In the genomic region with DNA sequence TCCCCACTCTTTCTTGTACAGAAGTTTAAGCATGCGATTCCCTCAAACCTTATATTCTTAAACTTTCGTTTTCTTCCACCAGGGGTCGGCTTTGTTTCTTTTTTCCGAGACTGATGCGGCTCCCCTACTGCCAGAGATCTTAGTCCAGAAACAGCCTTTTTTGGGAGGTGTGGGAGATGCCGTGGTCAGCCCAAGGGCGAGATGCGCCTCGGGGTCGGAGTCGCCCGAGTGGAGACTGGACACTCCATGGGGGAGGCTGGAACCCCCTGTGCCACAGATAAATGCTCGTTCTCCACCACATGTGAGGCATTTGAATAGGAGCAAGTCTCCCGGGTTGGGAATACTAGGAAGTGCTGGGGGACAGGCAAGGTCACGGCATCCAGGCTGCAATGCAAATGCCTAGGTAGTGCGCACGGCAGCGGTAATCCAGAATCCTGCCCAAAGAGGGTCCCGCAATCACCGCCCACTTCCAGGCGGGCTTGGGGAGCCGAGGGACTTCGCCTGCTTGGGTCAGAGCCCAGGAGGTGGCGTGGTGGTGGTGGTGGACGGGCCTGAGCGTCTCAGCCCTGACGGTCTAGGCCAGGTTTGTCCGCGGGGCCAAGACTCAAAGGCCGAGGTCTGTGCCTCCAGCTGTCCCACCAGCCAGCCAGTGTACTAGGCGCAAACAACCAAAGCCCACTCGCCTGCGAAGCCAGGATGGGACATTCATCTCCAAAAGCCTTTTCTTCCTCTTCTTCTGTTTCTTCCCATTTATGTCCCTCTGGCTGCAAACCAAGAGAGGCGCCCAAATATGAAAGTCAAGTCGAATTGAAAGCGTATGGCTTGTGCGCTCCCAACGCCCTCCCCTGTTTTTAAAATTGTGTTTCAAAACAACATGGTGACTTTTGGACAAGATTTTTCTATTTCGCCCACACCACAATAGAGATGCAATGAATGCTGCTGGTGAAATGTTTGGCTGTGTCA, we compare ENCODE assay signal across 8 cellular contexts. TPM values are rescaled to one million over a fixed set of nuclear protein-coding genes. Genes with fewer than 3 reads are reported as not detected.
DNase-seq lines count a peak whose midpoint lies in the region; ATAC-seq and TF ChIP-seq lines count a peak whose summit lies in the region.

No MANE protein-coding gene starts in this region.

- peaks cover 84% of the 10 kb centered on the region for H3K27me3 ChIP-seq in DOHH2 (ENCODE audit: control insufficient read depth, low read length)
- peaks cover 85% of the 10 kb centered on the region for H3K27me3 ChIP-seq in HUES48 (ENCODE audit: control insufficient read depth, insufficient read depth, low read length)
- H3K27me3 ChIP-seq in liver (ENCODE audit: control insufficient read depth in 4 of 4, insufficient read depth in 4 of 4, low read length in 3 of 4): peaks cover 0 to 2% (median 0%) of the 10 kb centered on the region in 4 donors
- no peaks in the 10 kb centered on the region for H3K27me3 ChIP-seq in thyroid gland

- H3K9me3 ChIP-seq in DOHH2 (ENCODE audit: control insufficient read depth, insufficient read depth, low read length) (no peaks in the 10 kb centered on the region), HUES48 (ENCODE audit: control insufficient read depth, insufficient read depth, low read length) (no peaks in the 10 kb centered on the region), liver (ENCODE audit: control insufficient read depth in 4 of 4, low read length in 3 of 4) (no peaks in the 10 kb centered on the region), thyroid gland (no peaks in the 10 kb centered on the region)

- no peaks in the 10 kb centered on the region for H3K9me2 ChIP-seq in DOHH2 (replicated peaks; ENCODE audit: control insufficient read depth, low read length)

- H3K27ac ChIP-seq in DOHH2 (ENCODE audit: low read depth, low read length) (no peak overlapping the region), HUES48 (ENCODE audit: low read depth, low read length) (no peak overlapping the region), coronary artery (no peak overlapping the region), liver (ENCODE audit: low read depth in 1 of 2, low read length in 2 of 2) (no peak overlapping the region), thyroid gland (no peak overlapping the region)

- H3K9ac ChIP-seq in HUES48 (ENCODE audit: low read depth, low read length) (no peak overlapping the region), liver (ENCODE audit: low read depth in 1 of 2, low read length in 2 of 2) (no peak overlapping the region)

- H4K20me1 ChIP-seq in DOHH2 (ENCODE audit: control insufficient read depth, insufficient read depth, low read depth, low read length): no peaks in the 10 kb centered on the region

- H3K4me1 ChIP-seq in DOHH2 (ENCODE audit: control insufficient read depth, low read length): peaks cover 23% of the 10 kb centered on the region
- peaks cover 35% of the 10 kb centered on the region for H3K4me1 ChIP-seq in HUES48 (ENCODE audit: control insufficient read depth, insufficient read depth, low read length)
- H3K4me1 ChIP-seq in liver (ENCODE audit: control insufficient read depth in 4 of 4, insufficient read depth in 4 of 4, low read length in 3 of 4): peaks cover 10 to 43% (median 37%) of the 10 kb centered on the region in 4 donors
- H3K4me1 ChIP-seq in thyroid gland: peaks cover 17 to 31% of the 10 kb centered on the region in 2 donors

- no peak overlapping the region for H3K4me3 ChIP-seq in DOHH2 (ENCODE audit: low read length)
- peak overlapping the region; percentile 51 for H3K4me3 ChIP-seq in HUES48 (ENCODE audit: low read depth, low read length)
- H3K4me3 ChIP-seq in coronary artery: peak overlapping the region; percentile 65
- H3K4me3 ChIP-seq in liver (ENCODE audit: low read depth in 1 of 3, low read length in 3 of 3): peak overlapping the region in 2 of 3 donors; percentile 3 to 33
- no peak overlapping the region for H3K4me3 ChIP-seq in thyroid gland (replicated peaks in 1 of 3)

- intact Hi-C loops in thyroid gland (cut with DNase I): loop anchor here (5.0 to 10.0 kb wide), 2 partner anchors 378 to 411 kb away; no protein-coding TSS in a partner anchor

- no peak for TF ChIP-seq POLR2A in thyroid gland (IDR thresholded peaks at IDR 0.05)

- TF ChIP-seq CTCF in DOHH2 (IDR thresholded peaks at IDR 0.05; ENCODE audit: low read depth, low read length, poor library complexity, severe bottlenecking): peak; percentile 50
- peak; percentile 27 for TF ChIP-seq CTCF in coronary artery (IDR thresholded peaks at IDR 0.05)
- peak; percentile 47 for TF ChIP-seq CTCF in liver (IDR thresholded peaks at IDR 0.05; ENCODE audit: low read depth, low read length, missing input control)
- TF ChIP-seq CTCF in thyroid gland (IDR thresholded peaks at IDR 0.05): peak in 5 of 6 experiments; percentile 48 to 80 (median 56)

- DNase-seq in RKO (ENCODE audit: low spot score) (peak; percentile 66), coronary artery (ENCODE audit: low spot score) (no peak), thyroid gland (peak; percentile 23 to 27)
- DNase-seq in stimulated activated CD8-positive, alpha-beta memory T cell treated with anti-CD3 and anti-CD28 coated beads, Interleukin-4, amount 100 ng/mL, for 48 hours: no peak

- H3K36me3 ChIP-seq in DOHH2 (ENCODE audit: control insufficient read depth, low read length) (no peaks in the 10 kb centered on the region), HUES48 (ENCODE audit: control insufficient read depth, insufficient read depth, low read length) (no peaks in the 10 kb centered on the region), liver (ENCODE audit: control insufficient read depth in 4 of 4, insufficient read depth in 3 of 4, low read depth in 1 of 4, low read length in 3 of 4) (no peaks in the 10 kb centered on the region), thyroid gland (no peaks in the 10 kb centered on the region)

- peak; percentile 84 to 86 for TF ChIP-seq RAD21 in liver (IDR thresholded peaks at IDR 0.05)

- no peaks in the 10 kb centered on the region for H3K79me2 ChIP-seq in DOHH2 (ENCODE audit: control insufficient read depth, low read length)

- WGBS in liver: 20% methylated on average over 39 of the region's 39 CpGs
- WGBS in thyroid gland, 2 donors: 23 to 24% methylated on average over 33 of the region's 39 CpGs

- ATAC-seq in GM21515 (IDR thresholded peaks at IDR 0.05; ENCODE audit: unreplicated experiment): no peak

- no peaks in the 10 kb centered on the region for H3F3A ChIP-seq in DOHH2 (ENCODE audit: control insufficient read depth, insufficient read depth)

- H3K4me2 ChIP-seq in DOHH2 (ENCODE audit: low read length): no peak overlapping the region

TF ChIP-seq in liver, 16 proteins besides CTCF, POLR2A, EP300 and RAD21:
- TF ChIP-seq FOXA2 (IDR thresholded peaks at IDR 0.05) (no peak), HNF4G (IDR thresholded peaks at IDR 0.05) (no peak), RXRA (IDR thresholded peaks at IDR 0.05) (no peak), NR2F2 (IDR thresholded peaks at IDR 0.05) (no peak)

RNA-seq across cellular contexts. Expression of a gene that starts 39.3 kb away (rescaled TPM):
- total RNA-seq in liver: 10 to 100 TPM; 11.0 to 33.3 TPM
- 10 to 100 TPM in 1 of 2 donors, 1 to 10 TPM in 1; 8.8 to 11.6 TPM for polyA plus RNA-seq in liver
- 100 to 1,000 TPM in 1 of 4 donors, 10 to 100 TPM in 3; 41.0 to 110 (median 53.6) TPM for total RNA-seq in thyroid gland

RNA-seq across cellular contexts. Expression of a gene that starts 52.0 kb away (rescaled TPM):
- total RNA-seq in liver (not detected), thyroid gland (not detected)
- not detected for polyA plus RNA-seq in liver

Comparison
In these comparisons a context has a peak if more than half of its experiments do, and no peak if none do; other contexts are left out.
1. H3K4me3 ChIP-seq: peak in HUES48 (single experiment), coronary artery (single experiment) and liver (2 of 3); none in DOHH2 (single experiment) and thyroid gland (0 of 3).
2. DNase-seq: peak in RKO (single experiment) and thyroid gland (2 of 2); none in coronary artery (single experiment) and stimulated activated CD8-positive, alpha-beta memory T cell treated with anti-CD3 and anti-CD28 coated beads, Interleukin-4, amount 100 ng/mL, for 48 hours (single experiment).
3. Peak in every context shown above with its lines, with median percentiles within 50 percentile points of each other: CTCF ChIP-seq.